In genomic region chr5:145945620-145946111, GRCh38 we compare ENCODE assay signal across 15 cellular contexts. TPM values are rescaled to one million over a fixed set of nuclear protein-coding genes. Genes with fewer than 3 reads are reported as not detected.
DNase-seq lines count a peak whose midpoint lies in the region; ATAC-seq and FAIRE-seq lines count a peak whose summit lies in the region.
"Had no signal": no experiment of that assay in that cellular context is flagged by ENCODE, and none has a peak within 500 bp of the region (broad histone marks: within the 10 kb centered on the region; RNA-seq: fewer than 3 reads in every experiment).

No MANE protein-coding gene starts in this region.

- no peaks in the 10 kb centered on the region for H3K27me3 ChIP-seq in right cardiac atrium (ENCODE audit: control insufficient read depth, insufficient read depth)
- H3K27me3 ChIP-seq in small intestine (ENCODE audit: control insufficient read depth in 2 of 2, insufficient read depth in 2 of 2, low read length in 2 of 2), result no peaks in the 10 kb centered on the region

- H3K4me3 Mint-ChIP-seq in activated CD4-positive, alpha-beta T cell treated with anti-CD3 and anti-CD28 coated beads, Interleukin-2, amount 10 ng/mL, durations not matched to agents 24 days and 14 days, result no peak overlapping the region
- peak overlapping the region; percentile 28 for H3K4me3 Mint-ChIP-seq in activated T-helper 17 cell treated with anti-CD3 and anti-CD28 coated beads, Interleukin-2, amount 50 U/mL, for 72 hours
- H3K4me3 Mint-ChIP-seq in activated CD4-positive, alpha-beta memory T cell treated with anti-CD3 and anti-CD28 coated beads, Interleukin-2, amount 10 ng/mL, durations not matched to agents 7 days and 5 days, result no peak overlapping the region
- H3K4me3 Mint-ChIP-seq: nephron had no signal

- H3K27ac ChIP-seq in right cardiac atrium (ENCODE audit: low read length) (peak overlapping the region; percentile 85), small intestine (ENCODE audit: low read depth in 1 of 2, low read length in 1 of 2) (peak overlapping the region; percentile 55 to 56)

- DNase-seq in activated CD4-positive, alpha-beta T cell treated with anti-CD3 and anti-CD28 coated beads, Interleukin-2, amount 10 ng/mL, durations not matched to agents 24 days and 14 days, result no peak
- DNase-seq in activated CD4-positive, alpha-beta T cell treated with anti-CD3 and anti-CD28 coated beads for 48 hours, result no peak
- no peak for DNase-seq in right cardiac atrium
- DNase-seq in small intestine, result no peak
- no peak for DNase-seq in activated CD4-positive, alpha-beta memory T cell treated with anti-CD3 and anti-CD28 coated beads, Interleukin-2, amount 10 ng/mL, durations not matched to agents 7 days and 5 days
- DNase-seq in anterior cingulate cortex (lab: John Stamatoyannopoulos, UW), result no peak
- no peak for DNase-seq in dermis blood vessel endothelial cell
- DNase-seq: effector memory CD4-positive, alpha-beta T cell; KG1; kidney; NCI-H1436 treated with DMSO at 0.1 percent for 48 hours; NCI-H510A treated with DMSO at 0.1 percent for 48 hours had no signal

- H3K4me1 ChIP-seq in right cardiac atrium (ENCODE audit: control insufficient read depth, insufficient read depth, low read length) (peaks cover 5% of the 10 kb centered on the region), small intestine (ENCODE audit: control insufficient read depth in 2 of 2, insufficient read depth in 1 of 2, low read depth in 1 of 2, low read length in 1 of 2) (peaks cover 4 to 13% of the 10 kb centered on the region in 2 donors)

- no peaks in the 10 kb centered on the region for H3K9me3 ChIP-seq in right cardiac atrium (ENCODE audit: control insufficient read depth, low read length)
- H3K9me3 ChIP-seq in small intestine (ENCODE audit: control insufficient read depth, low read depth), result no peaks in the 10 kb centered on the region

- intact Hi-C loops in activated CD4-positive, alpha-beta T cell treated with anti-CD3 and anti-CD28 coated beads, Interleukin-2, amount 10 ng/mL, durations not matched to agents 24 days and 14 days (cut with micrococcal nuclease), result loop anchor here (1.0 to 10.0 kb wide), 6 partner anchors 8 to 1755 kb away; partner anchors contain the start of gene PRELID2
- intact Hi-C loops in right cardiac atrium (cut with DNase I), result no loop called here

- no peaks in the 10 kb centered on the region for H3K36me3 Mint-ChIP-seq in activated CD4-positive, alpha-beta T cell treated with anti-CD3 and anti-CD28 coated beads, Interleukin-2, amount 10 ng/mL, durations not matched to agents 24 days and 14 days (ENCODE audit: low read depth)
- no peaks in the 10 kb centered on the region for H3K36me3 Mint-ChIP-seq in activated T-helper 17 cell treated with anti-CD3 and anti-CD28 coated beads, Interleukin-2, amount 50 U/mL, for 72 hours (ENCODE audit: low read depth)
- no peaks in the 10 kb centered on the region for H3K36me3 Mint-ChIP-seq in activated CD4-positive, alpha-beta memory T cell treated with anti-CD3 and anti-CD28 coated beads, Interleukin-2, amount 10 ng/mL, durations not matched to agents 7 days and 5 days (ENCODE audit: low read depth)

- 44% methylated on average over 2 of the region's 2 CpGs for WGBS in right cardiac atrium
- WGBS in small intestine, 3 donors, result 25 to 66% (median 38%) methylated on average over 2 of the region's 2 CpGs

- H3K9me3 Mint-ChIP-seq in activated CD4-positive, alpha-beta T cell treated with anti-CD3 and anti-CD28 coated beads, Interleukin-2, amount 10 ng/mL, durations not matched to agents 24 days and 14 days, result no peaks in the 10 kb centered on the region
- H3K9me3 Mint-ChIP-seq in activated T-helper 17 cell treated with anti-CD3 and anti-CD28 coated beads, Interleukin-2, amount 50 U/mL, for 72 hours, result no peaks in the 10 kb centered on the region
- H3K9me3 Mint-ChIP-seq in activated CD4-positive, alpha-beta memory T cell treated with anti-CD3 and anti-CD28 coated beads, Interleukin-2, amount 10 ng/mL, durations not matched to agents 7 days and 5 days, result no peaks in the 10 kb centered on the region
- H3K9me3 Mint-ChIP-seq: nephron had no signal

- H3K4me3 ChIP-seq in right cardiac atrium (ENCODE audit: low read length), result no peak overlapping the region
- no peak overlapping the region for H3K4me3 ChIP-seq in small intestine (ENCODE audit: low read depth in 1 of 2, low read length in 2 of 2)

- CTCF ChIA-PET in activated CD4-positive, alpha-beta memory T cell treated with anti-CD3 and anti-CD28 coated beads, Interleukin-2, amount 10 ng/mL, durations not matched to agents 7 days and 5 days (lab: Charles Lee), result interaction anchor here (0.7 to 1.7 kb wide), 3 partner anchors 9 to 185 kb away, joined by 3 to 11 read pairs (median 3); partner anchors contain the start of gene SH3RF2

- no peaks in the 10 kb centered on the region for H3K36me3 ChIP-seq in small intestine (ENCODE audit: control insufficient read depth in 2 of 2, insufficient read depth in 2 of 2, low read length in 2 of 2)

- no peak for ATAC-seq in activated T-helper 17 cell treated with anti-CD3 and anti-CD28 coated beads, Interleukin-2, amount 50 U/mL, for 72 hours (replicated peaks)
- ATAC-seq in right cardiac atrium, result peak in 1 of 2 donors; percentile 4

- POLR2A ChIA-PET in activated CD4-positive, alpha-beta memory T cell treated with anti-CD3 and anti-CD28 coated beads, Interleukin-2, amount 10 ng/mL, durations not matched to agents 7 days and 5 days (lab: Charles Lee), result interaction anchor here (1.2 kb wide), 1 partner anchor 9 kb away, joined by 7 read pairs; the partner anchor contains the start of gene SH3RF2

- peaks cover 30% of the 10 kb centered on the region for H3K27me3 Mint-ChIP-seq in activated CD4-positive, alpha-beta T cell treated with anti-CD3 and anti-CD28 coated beads, Interleukin-2, amount 10 ng/mL, durations not matched to agents 24 days and 14 days
- peaks cover 31% of the 10 kb centered on the region for H3K27me3 Mint-ChIP-seq in activated T-helper 17 cell treated with anti-CD3 and anti-CD28 coated beads, Interleukin-2, amount 50 U/mL, for 72 hours
- peaks cover 39% of the 10 kb centered on the region for H3K27me3 Mint-ChIP-seq in activated CD4-positive, alpha-beta memory T cell treated with anti-CD3 and anti-CD28 coated beads, Interleukin-2, amount 10 ng/mL, durations not matched to agents 7 days and 5 days

- H3K27ac Mint-ChIP-seq in activated CD4-positive, alpha-beta T cell treated with anti-CD3 and anti-CD28 coated beads, Interleukin-2, amount 10 ng/mL, durations not matched to agents 24 days and 14 days, result peak overlapping the region; percentile 1
- H3K27ac Mint-ChIP-seq in activated T-helper 17 cell treated with anti-CD3 and anti-CD28 coated beads, Interleukin-2, amount 50 U/mL, for 72 hours, result peak overlapping the region; percentile 60
- H3K27ac Mint-ChIP-seq in activated CD4-positive, alpha-beta memory T cell treated with anti-CD3 and anti-CD28 coated beads, Interleukin-2, amount 10 ng/mL, durations not matched to agents 7 days and 5 days, result no peak overlapping the region
- H3K27ac Mint-ChIP-seq: nephron had no signal

- FAIRE-seq in small intestine (lab: Jason Lieb, UNC), result no peak
- FAIRE-seq: kidney, TTC549 had no signal

- H3K4me1 Mint-ChIP-seq in activated CD4-positive, alpha-beta T cell treated with anti-CD3 and anti-CD28 coated beads, Interleukin-2, amount 10 ng/mL, durations not matched to agents 24 days and 14 days, result peaks cover 28% of the 10 kb centered on the region
- peaks cover 20% of the 10 kb centered on the region for H3K4me1 Mint-ChIP-seq in activated T-helper 17 cell treated with anti-CD3 and anti-CD28 coated beads, Interleukin-2, amount 50 U/mL, for 72 hours
- H3K4me1 Mint-ChIP-seq in activated CD4-positive, alpha-beta memory T cell treated with anti-CD3 and anti-CD28 coated beads, Interleukin-2, amount 10 ng/mL, durations not matched to agents 7 days and 5 days, result peaks cover 46% of the 10 kb centered on the region

RNA-seq across cellular contexts. Expression of gene SH3RF2, which starts 9.3 kb away (rescaled TPM):
- 0.02 and 0.05 TPM in 2 replicates for total RNA-seq in activated CD4-positive, alpha-beta T cell treated with anti-CD3 and anti-CD28 coated beads, Interleukin-2, amount 10 ng/mL, durations not matched to agents 24 days and 14 days
- total RNA-seq in activated T-helper 17 cell treated with anti-CD3 and anti-CD28 coated beads, Interleukin-2, amount 50 U/mL, for 72 hours, result under 1 TPM in 1 of 2 donors, not detected in 1; 0.80 TPM
- total RNA-seq in right cardiac atrium (100 to 1,000 TPM in 3 of 4 donors, 10 to 100 TPM in 1; 84.0 to 219 (median 141) TPM), dermis blood vessel endothelial cell (0.05 and 0.17 TPM in 2 replicates)
- polyA plus RNA-seq in right cardiac atrium (354 TPM), small intestine (10 to 100 TPM; 14.3 to 25.0 (median 23.6) TPM)
- total RNA-seq in activated CD4-positive, alpha-beta memory T cell treated with anti-CD3 and anti-CD28 coated beads, Interleukin-2, amount 10 ng/mL, durations not matched to agents 7 days and 5 days, result under 1 TPM; 0.38 to 0.48 TPM

Comparison
In these comparisons a context has a peak if more than half of its experiments do, and no peak if none do; other contexts are left out.
1. RNA of gene SH3RF2, which starts 9.3 kb away (total RNA-seq): 84.0 to 219 TPM in right cardiac atrium; 0.80 TPM in activated T-helper 17 cell treated with anti-CD3 and anti-CD28 coated beads, Interleukin-2, amount 50 U/mL, for 72 hours, 0.38 to 0.48 TPM in activated CD4-positive, alpha-beta memory T cell treated with anti-CD3 and anti-CD28 coated beads, Interleukin-2, amount 10 ng/mL, durations not matched to agents 7 days and 5 days, 0.05 to 0.17 TPM in dermis blood vessel endothelial cell and 0.02 to 0.05 TPM in activated CD4-positive, alpha-beta T cell treated with anti-CD3 and anti-CD28 coated beads, Interleukin-2, amount 10 ng/mL, durations not matched to agents 24 days and 14 days; every median in the first group is over 10 times any median in the second.